ENCODE assay signal across 24 cellular contexts in the genomic region with DNA sequence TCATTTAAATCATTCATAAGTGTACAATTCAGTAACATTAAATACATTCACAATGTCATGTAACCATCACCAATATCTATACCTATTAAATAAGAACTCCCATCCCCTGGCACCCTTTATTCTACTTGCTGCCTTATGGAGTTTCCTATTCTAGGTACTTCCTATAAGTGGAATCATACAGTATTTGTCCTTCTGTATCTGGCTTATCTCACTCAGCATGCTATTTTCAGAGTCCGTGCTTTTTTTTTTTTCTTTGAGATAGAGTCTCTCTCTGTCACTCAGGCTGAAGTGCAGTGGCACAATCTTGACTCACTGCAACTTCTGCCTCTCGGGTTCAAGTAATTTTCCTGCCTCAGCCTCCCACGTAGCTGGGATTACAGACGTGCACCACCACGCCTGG.
"Had no signal": no experiment of that assay in that cellular context is flagged by ENCODE, and none has a peak within 500 bp of the region (broad histone marks: within the 10 kb centered on the region; RNA-seq: fewer than 3 reads in every experiment).

No MANE protein-coding gene starts in this region.

- H3K36me3 ChIP-seq: colonic mucosa, esophagus squamous epithelium, gastrocnemius medialis, left lung, lower lobe of right lung had no signal

- H3K27me3 ChIP-seq: colonic mucosa, esophagus squamous epithelium, gastrocnemius medialis, hepatocyte, left lung had no signal

- H3K9me3 ChIP-seq: colonic mucosa, esophagus squamous epithelium, gastrocnemius medialis, left lung, lower lobe of right lung, mucosa of descending colon had no signal

- H3K27ac ChIP-seq: colonic mucosa, epithelial cell of prostate, esophagus squamous epithelium, gastrocnemius medialis, hepatocyte, left lung, lower lobe of right lung had no signal

- DNase-seq: colonic mucosa; cortex of kidney; effector CD8-positive, alpha-beta T cell; effector memory CD8-positive, alpha-beta T cell; endodermal cell; erythroblast; esophagus squamous epithelium; foreskin fibroblast; foreskin melanocyte; gastrocnemius medialis; glutamatergic neuron; hypothalamus; immature natural killer cell; islet precursor cell; kidney; kidney glomerular epithelial cell; left lung; lower lobe of right lung; mesenchymal stem cell; mucosa of descending colon; naive B cell had no signal

- H3K4me3 ChIP-seq: colonic mucosa, esophagus squamous epithelium, gastrocnemius medialis, hepatocyte, left lung, lower lobe of right lung, mucosa of descending colon had no signal

- H3K4me1 ChIP-seq: colonic mucosa, gastrocnemius medialis had no signal

- ATAC-seq: effector memory CD8-positive, alpha-beta T cell; esophagus mucosa; gastrocnemius medialis; left lung; lower lobe of right lung; mucosa of descending colon had no signal
